ENCODE assay signal across 31 cellular contexts in the genomic region with DNA sequence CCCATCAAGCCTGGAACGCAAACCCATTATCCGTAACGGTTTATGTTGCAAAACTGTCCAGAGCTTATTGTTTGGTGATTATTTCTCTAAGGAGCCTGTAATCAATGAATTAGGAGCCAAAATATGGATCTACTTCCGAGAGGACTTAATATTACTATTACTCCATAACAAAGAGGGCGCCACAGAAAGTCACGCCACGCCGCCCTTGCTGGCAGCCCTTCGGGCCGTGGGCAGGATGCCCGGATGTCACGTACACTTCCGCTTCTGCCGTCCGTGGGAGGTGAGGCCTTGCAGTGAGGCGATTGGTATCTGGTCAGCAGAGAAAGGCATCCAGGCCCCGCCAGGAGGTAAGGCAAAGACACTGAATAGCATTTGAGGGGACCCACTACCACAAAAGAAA. TPM values are rescaled to one million over a fixed set of nuclear protein-coding genes. Genes with fewer than 3 reads are reported as not detected.
"Had no signal": no experiment of that assay in that cellular context is flagged by ENCODE, and none has a peak within 500 bp of the region (broad histone marks: within the 10 kb centered on the region; RNA-seq: fewer than 3 reads in every experiment).

A gene with protein sequence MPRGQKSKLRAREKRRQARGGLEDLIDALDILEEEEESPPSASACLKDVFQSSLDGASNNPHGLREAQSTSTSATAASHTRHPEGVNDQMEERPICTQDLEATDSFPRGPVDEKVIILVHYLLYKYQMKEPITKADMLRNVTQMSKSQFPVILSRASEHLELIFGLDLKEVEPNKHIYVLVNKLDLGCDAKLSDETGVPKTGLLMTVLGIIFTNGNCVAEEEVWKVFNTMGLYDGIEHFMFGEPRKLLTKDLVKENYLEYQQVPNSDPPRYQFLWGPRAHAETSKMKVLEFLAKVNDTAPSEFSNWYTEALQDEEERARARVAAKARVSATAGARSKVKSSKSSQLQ (plus strand): TSS at position 301 of the 400 bp plus-strand sequence. CDS start 13,317 bp downstream, outside the sequence.

- H3K9me3 ChIP-seq: stomach, suprapubic skin, thoracic aorta, thyroid gland, tibial artery, transverse colon, upper lobe of left lung, upper lobe of right lung, uterus, vagina had no signal

- H3K4me3 ChIP-seq: stomach, suprapubic skin, thoracic aorta, thyroid gland, tibial artery, tibial nerve, transverse colon, upper lobe of left lung, upper lobe of right lung, uterus, vagina had no signal

- H3K4me1 ChIP-seq: stomach, suprapubic skin, thyroid gland, tibial artery, tibial nerve, transverse colon, upper lobe of left lung, upper lobe of right lung, uterus, vagina had no signal

- H3K27ac ChIP-seq: stomach, suprapubic skin, thoracic aorta, thyroid gland, tibial artery, tibial nerve, transverse colon, upper lobe of left lung, upper lobe of right lung, uterus, vagina had no signal

- H3K36me3 ChIP-seq: stomach, suprapubic skin, thoracic aorta, thyroid gland, tibial artery, tibial nerve, transverse colon, upper lobe of left lung, upper lobe of right lung, uterus, vagina had no signal

- H3K27me3 ChIP-seq: stomach, suprapubic skin, thyroid gland, tibial artery, tibial nerve, transverse colon, upper lobe of left lung, upper lobe of right lung, uterus, vagina had no signal

- FAIRE-seq: urothelium cell line had no signal

- DNase-seq: stimulated activated CD4-positive, alpha-beta T cell treated with anti-CD3 and anti-CD28 coated beads, Interleukin-2, amount 100 ng/mL, for 48 hours; stimulated activated CD4-positive, alpha-beta T cell treated with anti-CD3 and anti-CD28 coated beads, Interleukin-4, amount 100 ng/mL, for 1 hour; stimulated activated CD4-positive, alpha-beta T cell treated with anti-CD3 and anti-CD28 coated beads, Interleukin-4, amount 100 ng/mL, for 24 hours; stimulated activated CD4-positive, alpha-beta T cell treated with anti-CD3 and anti-CD28 coated beads, Interleukin-4, amount 100 ng/mL, for 4 hours; stimulated activated CD8-positive, alpha-beta memory T cell treated with anti-CD3 and anti-CD28 coated beads, Interleukin-4, amount 100 ng/mL, for 48 hours; stimulated activated naive B cell treated with anti-CD40 and anti-IgM and Interleukin-4, amounts not matched to agents 10 μg/mL and 1 μg/mL and 100 μg/mL, for 72 hours; stimulated activated naive CD4-positive, alpha-beta T cell; stimulated activated naive CD4-positive, alpha-beta T cell treated with Interleukin-2 at 50 U/mL for 16 hours; stimulated activated naive CD8-positive, alpha-beta T cell treated with anti-CD3 and anti-CD28 coated beads, Interleukin-15, amount 100 ng/mL, for 72 hours; stimulated activated naive CD8-positive, alpha-beta T cell treated with anti-CD3 and anti-CD28 coated beads, Interleukin-15, Interleukin-2, amounts not matched to agents 100 U/mL and 50 U/mL, for 24 hours; stomach; substantia nigra; thyroid gland; tibial artery; transverse colon; trophoblast cell; upper lobe of right lung; uterus had no signal

- ATAC-seq: stimulated activated effector memory CD8-positive, alpha-beta T cell treated with anti-CD3 and anti-CD28 coated beads, Interleukin-12 subunit alpha, Interleukin-12 subunit beta, amount 100 ng/mL, for 72 hours; stimulated activated memory B cell treated with anti-CD40 and anti-IgM and Interleukin-4, amounts not matched to agents 10 μg/mL and 1 μg/mL and 100 μg/mL, for 72 hours; stimulated activated naive B cell treated with anti-CD40 and anti-IgM and Interleukin-4, amounts not matched to agents 10 μg/mL and 1 μg/mL and 100 μg/mL, for 72 hours; stimulated activated naive CD8-positive, alpha-beta T cell treated with anti-CD3 and anti-CD28 coated beads, Interleukin-15, amount 100 ng/mL, for 72 hours; stimulated activated naive CD8-positive, alpha-beta T cell treated with anti-CD3 and anti-CD28 coated beads, Interleukin-15, Interleukin-2, amounts not matched to agents 100 U/mL and 50 U/mL, for 24 hours; upper lobe of right lung had no signal

RNA-seq across cellular contexts. Expression of the gene that starts here (rescaled TPM):
- total RNA-seq: stomach, subcutaneous adipose tissue, suprapubic skin, temporal lobe, thoracic aorta, thyroid gland, tibial nerve, transverse colon, upper lobe of left lung, upper lobe of right lung, ureter, urinary bladder, uterus, vagina had no signal
- polyA plus RNA-seq: stomach, thymus, urinary bladder had no signal
